Comparison of ENCODE assay signal across 1 cellular context in the genomic region with DNA sequence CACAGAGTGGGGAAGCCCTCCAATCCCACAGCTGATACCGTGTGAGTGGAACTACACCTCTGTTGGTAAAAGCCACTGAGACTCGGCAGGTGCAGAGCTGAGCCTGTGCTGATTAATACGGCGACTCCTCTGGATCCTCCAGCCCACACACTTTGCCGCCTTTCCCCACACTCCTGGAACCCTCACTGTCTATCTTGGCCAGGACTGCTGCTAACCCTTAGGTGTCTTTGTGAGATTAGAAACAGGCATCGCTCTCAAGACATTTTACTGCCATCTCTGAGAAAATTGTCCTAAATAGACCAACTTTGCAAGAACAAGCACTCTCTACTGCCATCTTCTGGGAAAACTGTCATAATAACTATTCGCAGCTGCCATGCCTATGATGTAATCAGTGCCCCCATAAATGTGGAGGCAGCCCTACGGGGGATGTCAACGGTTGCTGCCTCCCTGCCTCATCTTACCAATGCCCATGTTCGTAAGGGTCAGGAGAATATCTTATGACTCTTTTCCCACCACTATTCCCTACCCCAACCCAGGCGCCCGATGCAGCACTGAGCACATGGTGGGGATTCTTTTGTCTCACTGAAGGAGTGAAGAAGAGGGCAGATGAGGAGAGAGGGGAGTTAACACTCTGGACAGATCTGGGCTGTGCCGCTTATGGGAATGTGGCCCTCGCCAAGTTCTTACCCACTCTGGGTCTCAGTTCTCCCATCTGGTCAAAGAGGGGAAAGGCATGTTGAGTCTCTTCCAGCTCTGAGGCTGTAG.
TF ChIP-seq lines count a peak whose summit lies in the region.

No MANE protein-coding gene starts in this region.

TF ChIP-seq in HEK293, 187 proteins besides CTCF, POLR2A, EP300 and RAD21 (continued from another document):
- TF ChIP-seq YY2 (tag by site-specific recombination; IDR thresholded peaks at IDR 0.05) (0 out of 2 replicates have a peak, but pooled peaks have one; percentile 36), ZNF354C (tag by site-specific recombination; IDR thresholded peaks at IDR 0.05; ENCODE audit: borderline replicate concordance, low read depth) (no peak), ZBTB17 (tag by site-specific recombination; IDR thresholded peaks at IDR 0.05) (peak; percentile 34), ZNF76 (tag by site-specific recombination; IDR thresholded peaks at IDR 0.05; ENCODE audit: borderline replicate concordance, low read depth) (no peak), SP2 (tag by site-specific recombination; IDR thresholded peaks at IDR 0.05) (no peak), ZBTB8A (tag by site-specific recombination; IDR thresholded peaks at IDR 0.05) (0 out of 2 replicates have a peak, but pooled peaks have one; percentile 18), ZNF16 (tag by site-specific recombination; IDR thresholded peaks at IDR 0.05; ENCODE audit: low read depth) (no peak), ZNF24 (tag by site-specific recombination; IDR thresholded peaks at IDR 0.05) (no peak), ZNF2 (tag by site-specific recombination; IDR thresholded peaks at IDR 0.05) (no peak), KLF7 (tag by site-specific recombination; IDR thresholded peaks at IDR 0.05; ENCODE audit: borderline replicate concordance) (no peak), ZNF335 (tag by site-specific recombination; conservative IDR thresholded peaks at IDR 0.05) (peak; percentile 34), SP7 (tag by site-specific recombination; IDR thresholded peaks at IDR 0.05) (0 out of 2 replicates have a peak, but pooled peaks have one; percentile 16), ZNF404 (tag by site-specific recombination; IDR thresholded peaks at IDR 0.05) (no peak), ZNF561 (tag by site-specific recombination; IDR thresholded peaks at IDR 0.05; ENCODE audit: borderline replicate concordance) (peak; percentile 35; the same call in 1 of the 2 replicates), TCF7L2 (IDR thresholded peaks at IDR 0.05; ENCODE audit: borderline replicate concordance, low read depth, low read length) (no peak), MZF1 (tag by site-specific recombination; IDR thresholded peaks at IDR 0.05; ENCODE audit: borderline replicate concordance) (peak; percentile 46; the same call in 1 of the 2 replicates), ZNF621 (tag by site-specific recombination; IDR thresholded peaks at IDR 0.05) (no peak), ZBTB21 (tag by site-specific recombination; IDR thresholded peaks at IDR 0.05) (peak; percentile 57; the same call in 1 of the 2 replicates), MYNN (tag by site-specific recombination; IDR thresholded peaks at IDR 0.05; ENCODE audit: borderline replicate concordance) (no peak), ZNF629 (tag by site-specific recombination; IDR thresholded peaks at IDR 0.05) (peak; percentile 88), ZNF654 (tag by site-specific recombination; IDR thresholded peaks at IDR 0.05; ENCODE audit: low read depth) (peak; percentile 89)
- TF ChIP-seq, protein P1, sequence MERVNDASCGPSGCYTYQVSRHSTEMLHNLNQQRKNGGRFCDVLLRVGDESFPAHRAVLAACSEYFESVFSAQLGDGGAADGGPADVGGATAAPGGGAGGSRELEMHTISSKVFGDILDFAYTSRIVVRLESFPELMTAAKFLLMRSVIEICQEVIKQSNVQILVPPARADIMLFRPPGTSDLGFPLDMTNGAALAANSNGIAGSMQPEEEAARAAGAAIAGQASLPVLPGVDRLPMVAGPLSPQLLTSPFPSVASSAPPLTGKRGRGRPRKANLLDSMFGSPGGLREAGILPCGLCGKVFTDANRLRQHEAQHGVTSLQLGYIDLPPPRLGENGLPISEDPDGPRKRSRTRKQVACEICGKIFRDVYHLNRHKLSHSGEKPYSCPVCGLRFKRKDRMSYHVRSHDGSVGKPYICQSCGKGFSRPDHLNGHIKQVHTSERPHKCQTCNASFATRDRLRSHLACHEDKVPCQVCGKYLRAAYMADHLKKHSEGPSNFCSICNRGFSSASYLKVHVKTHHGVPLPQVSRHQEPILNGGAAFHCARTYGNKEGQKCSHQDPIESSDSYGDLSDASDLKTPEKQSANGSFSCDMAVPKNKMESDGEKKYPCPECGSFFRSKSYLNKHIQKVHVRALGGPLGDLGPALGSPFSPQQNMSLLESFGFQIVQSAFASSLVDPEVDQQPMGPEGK (tag by site-specific recombination; IDR thresholded peaks at IDR 0.05), result 0 out of 2 replicates have a peak, but pooled peaks have one; percentile 16
- TF ChIP-seq, protein P2, sequence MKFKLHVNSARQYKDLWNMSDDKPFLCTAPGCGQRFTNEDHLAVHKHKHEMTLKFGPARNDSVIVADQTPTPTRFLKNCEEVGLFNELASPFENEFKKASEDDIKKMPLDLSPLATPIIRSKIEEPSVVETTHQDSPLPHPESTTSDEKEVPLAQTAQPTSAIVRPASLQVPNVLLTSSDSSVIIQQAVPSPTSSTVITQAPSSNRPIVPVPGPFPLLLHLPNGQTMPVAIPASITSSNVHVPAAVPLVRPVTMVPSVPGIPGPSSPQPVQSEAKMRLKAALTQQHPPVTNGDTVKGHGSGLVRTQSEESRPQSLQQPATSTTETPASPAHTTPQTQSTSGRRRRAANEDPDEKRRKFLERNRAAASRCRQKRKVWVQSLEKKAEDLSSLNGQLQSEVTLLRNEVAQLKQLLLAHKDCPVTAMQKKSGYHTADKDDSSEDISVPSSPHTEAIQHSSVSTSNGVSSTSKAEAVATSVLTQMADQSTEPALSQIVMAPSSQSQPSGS (tag by site-specific recombination; IDR thresholded peaks at IDR 0.05; ENCODE audit: low read depth), result peak; percentile 92
- TF ChIP-seq, protein P3, sequence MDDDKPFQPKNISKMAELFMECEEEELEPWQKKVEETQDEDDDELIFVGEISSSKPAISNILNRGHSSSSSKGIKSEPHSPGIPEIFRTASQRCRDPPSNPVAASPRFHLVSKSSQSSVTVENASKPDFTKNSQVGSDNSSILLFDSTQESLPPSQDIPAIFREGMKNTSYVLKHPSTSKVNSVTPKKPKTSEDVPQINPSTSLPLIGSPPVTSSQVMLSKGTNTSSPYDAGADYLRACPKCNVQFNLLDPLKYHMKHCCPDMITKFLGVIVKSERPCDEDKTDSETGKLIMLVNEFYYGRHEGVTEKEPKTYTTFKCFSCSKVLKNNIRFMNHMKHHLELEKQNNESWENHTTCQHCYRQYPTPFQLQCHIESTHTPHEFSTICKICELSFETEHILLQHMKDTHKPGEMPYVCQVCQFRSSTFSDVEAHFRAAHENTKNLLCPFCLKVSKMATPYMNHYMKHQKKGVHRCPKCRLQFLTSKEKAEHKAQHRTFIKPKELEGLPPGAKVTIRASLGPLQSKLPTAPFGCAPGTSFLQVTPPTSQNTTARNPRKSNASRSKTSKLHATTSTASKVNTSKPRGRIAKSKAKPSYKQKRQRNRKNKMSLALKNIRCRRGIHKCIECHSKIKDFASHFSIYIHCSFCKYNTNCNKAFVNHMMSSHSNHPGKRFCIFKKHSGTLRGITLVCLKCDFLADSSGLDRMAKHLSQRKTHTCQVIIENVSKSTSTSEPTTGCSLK (tag by site-specific recombination; IDR thresholded peaks at IDR 0.05), result no peak
- TF ChIP-seq, protein P4, sequence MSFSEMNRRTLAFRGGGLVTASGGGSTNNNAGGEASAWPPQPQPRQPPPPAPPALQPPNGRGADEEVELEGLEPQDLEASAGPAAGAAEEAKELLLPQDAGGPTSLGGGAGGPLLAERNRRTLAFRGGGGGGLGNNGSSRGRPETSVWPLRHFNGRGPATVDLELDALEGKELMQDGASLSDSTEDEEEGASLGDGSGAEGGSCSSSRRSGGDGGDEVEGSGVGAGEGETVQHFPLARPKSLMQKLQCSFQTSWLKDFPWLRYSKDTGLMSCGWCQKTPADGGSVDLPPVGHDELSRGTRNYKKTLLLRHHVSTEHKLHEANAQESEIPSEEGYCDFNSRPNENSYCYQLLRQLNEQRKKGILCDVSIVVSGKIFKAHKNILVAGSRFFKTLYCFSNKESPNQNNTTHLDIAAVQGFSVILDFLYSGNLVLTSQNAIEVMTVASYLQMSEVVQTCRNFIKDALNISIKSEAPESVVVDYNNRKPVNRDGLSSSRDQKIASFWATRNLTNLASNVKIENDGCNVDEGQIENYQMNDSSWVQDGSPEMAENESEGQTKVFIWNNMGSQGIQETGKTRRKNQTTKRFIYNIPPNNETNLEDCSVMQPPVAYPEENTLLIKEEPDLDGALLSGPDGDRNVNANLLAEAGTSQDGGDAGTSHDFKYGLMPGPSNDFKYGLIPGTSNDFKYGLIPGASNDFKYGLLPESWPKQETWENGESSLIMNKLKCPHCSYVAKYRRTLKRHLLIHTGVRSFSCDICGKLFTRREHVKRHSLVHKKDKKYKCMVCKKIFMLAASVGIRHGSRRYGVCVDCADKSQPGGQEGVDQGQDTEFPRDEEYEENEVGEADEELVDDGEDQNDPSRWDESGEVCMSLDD (tag by site-specific recombination; IDR thresholded peaks at IDR 0.05), result peak; percentile 57; the same call in 1 of the 2 replicates
- TF ChIP-seq, protein P5, sequence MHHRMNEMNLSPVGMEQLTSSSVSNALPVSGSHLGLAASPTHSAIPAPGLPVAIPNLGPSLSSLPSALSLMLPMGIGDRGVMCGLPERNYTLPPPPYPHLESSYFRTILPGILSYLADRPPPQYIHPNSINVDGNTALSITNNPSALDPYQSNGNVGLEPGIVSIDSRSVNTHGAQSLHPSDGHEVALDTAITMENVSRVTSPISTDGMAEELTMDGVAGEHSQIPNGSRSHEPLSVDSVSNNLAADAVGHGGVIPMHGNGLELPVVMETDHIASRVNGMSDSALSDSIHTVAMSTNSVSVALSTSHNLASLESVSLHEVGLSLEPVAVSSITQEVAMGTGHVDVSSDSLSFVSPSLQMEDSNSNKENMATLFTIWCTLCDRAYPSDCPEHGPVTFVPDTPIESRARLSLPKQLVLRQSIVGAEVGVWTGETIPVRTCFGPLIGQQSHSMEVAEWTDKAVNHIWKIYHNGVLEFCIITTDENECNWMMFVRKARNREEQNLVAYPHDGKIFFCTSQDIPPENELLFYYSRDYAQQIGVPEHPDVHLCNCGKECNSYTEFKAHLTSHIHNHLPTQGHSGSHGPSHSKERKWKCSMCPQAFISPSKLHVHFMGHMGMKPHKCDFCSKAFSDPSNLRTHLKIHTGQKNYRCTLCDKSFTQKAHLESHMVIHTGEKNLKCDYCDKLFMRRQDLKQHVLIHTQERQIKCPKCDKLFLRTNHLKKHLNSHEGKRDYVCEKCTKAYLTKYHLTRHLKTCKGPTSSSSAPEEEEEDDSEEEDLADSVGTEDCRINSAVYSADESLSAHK (tag by site-specific recombination; IDR thresholded peaks at IDR 0.05), result peak; percentile 40; the same call in 1 of the 2 replicates
- TF ChIP-seq, protein P6, sequence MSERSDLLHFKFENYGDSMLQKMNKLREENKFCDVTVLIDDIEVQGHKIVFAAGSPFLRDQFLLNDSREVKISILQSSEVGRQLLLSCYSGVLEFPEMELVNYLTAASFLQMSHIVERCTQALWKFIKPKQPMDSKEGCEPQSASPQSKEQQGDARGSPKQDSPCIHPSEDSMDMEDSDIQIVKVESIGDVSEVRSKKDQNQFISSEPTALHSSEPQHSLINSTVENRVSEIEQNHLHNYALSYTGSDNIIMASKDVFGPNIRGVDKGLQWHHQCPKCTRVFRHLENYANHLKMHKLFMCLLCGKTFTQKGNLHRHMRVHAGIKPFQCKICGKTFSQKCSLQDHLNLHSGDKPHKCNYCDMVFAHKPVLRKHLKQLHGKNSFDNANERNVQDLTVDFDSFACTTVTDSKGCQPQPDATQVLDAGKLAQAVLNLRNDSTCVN (tag by site-specific recombination; optimal IDR thresholded peaks at IDR 0.05), result peak; percentile 6
TF ChIP-seq in HEK293: peak in this region for 16.
